ENCODE assay signal across 21 cellular contexts in genomic region chr17:35498429-35499178, GRCh38. TPM values are rescaled to one million over a fixed set of nuclear protein-coding genes. Genes with fewer than 3 reads are reported as not detected.
A peak's percentile ranks its signal among the peaks of the same experiment; 100 is the strongest.
DNase-seq lines count a peak whose midpoint lies in the region; ATAC-seq, FAIRE-seq and TF ChIP-seq lines count a peak whose summit lies in the region.
"Had no signal": no experiment of that assay in that cellular context is flagged by ENCODE, and none has a peak within 500 bp of the region (broad histone marks: within the 10 kb centered on the region; RNA-seq: fewer than 3 reads in every experiment).

No MANE protein-coding gene starts in this region.

- CTCF ChIA-PET in mammary epithelial cell (lab: Charles Lee; ENCODE audit: low non-redundant PET), result no interaction called here

- peaks cover 9 to 44% (median 26%) of the 10 kb centered on the region in 3 donors for H3K36me3 Mint-ChIP-seq in naive thymus-derived CD8-positive, alpha-beta T cell
- H3K36me3 Mint-ChIP-seq in progenitor cell of endocrine pancreas (ENCODE audit: insufficient read depth), result peaks cover 1% of the 10 kb centered on the region

- no peak overlapping the region for H3K4me3 ChIP-seq in mammary epithelial cell (replicated peaks in 1 of 3; ENCODE audit: insufficient read depth in 1 of 3, low read depth in 2 of 3, low read length in 3 of 3)

- no peaks in the 10 kb centered on the region for H3K36me3 ChIP-seq in mammary epithelial cell (ENCODE audit: insufficient read depth, low read length)

- dilution Hi-C loops in mammary epithelial cell (cut with HindIII; ENCODE audit: low sequenced_read_pairs), result loop anchor here (5.0 to 25.0 kb wide), 2 partner anchors 36 to 186 kb away; no protein-coding TSS in a partner anchor

- no peaks in the 10 kb centered on the region for H3K9me3 ChIP-seq in mammary epithelial cell (replicated peaks; ENCODE audit: insufficient read depth, low read length)
- H3K9me3 ChIP-seq: SK-N-SH had no signal

- ATAC-seq in naive thymus-derived CD8-positive, alpha-beta T cell, result peak in 1 of 2 donors; percentile 30

- H4K20me1 ChIP-seq in mammary epithelial cell (ENCODE audit: insufficient read depth, low read length), result no peaks in the 10 kb centered on the region

- no TSS peak for BruUV-seq in mammary epithelial cell (replicated peaks; lab: Mats Ljungman, UMichigan)

- peaks cover 0 to 13% (median 4%) of the 10 kb centered on the region in 9 donors for H3K9me3 Mint-ChIP-seq in naive thymus-derived CD8-positive, alpha-beta T cell
- H3K9me3 Mint-ChIP-seq in progenitor cell of endocrine pancreas (ENCODE audit: low read depth), result peaks cover 8% of the 10 kb centered on the region

- in situ Hi-C loops in mammary epithelial cell (cut with MboI; ENCODE audit: low sequenced_read_pairs in 2 of 2), result no loop called here

- peak overlapping the region; percentile 34 to 78 (median 70) for H3K4me3 Mint-ChIP-seq in naive thymus-derived CD8-positive, alpha-beta T cell
- H3K4me3 Mint-ChIP-seq in progenitor cell of endocrine pancreas (ENCODE audit: low read depth), result no peak overlapping the region
- H3K4me3 Mint-ChIP-seq: activated CD8-positive, alpha-beta T cell treated with anti-CD3 and anti-CD28 coated beads, Interleukin-2, amount 10 ng/mL, durations not matched to agents 7 days and 5 days had no signal

- POLR2A ChIA-PET in naive thymus-derived CD8-positive, alpha-beta T cell (lab: Charles Lee), result interaction anchor here (0.5 to 2.5 kb wide), 3 partner anchors 11 to 150 kb away, joined by 3 to 12 read pairs (median 4); no protein-coding TSS in a partner anchor

- peak overlapping the region in 9 of 10 donors; percentile 35 to 83 (median 70) for H3K27ac Mint-ChIP-seq in naive thymus-derived CD8-positive, alpha-beta T cell
- H3K27ac Mint-ChIP-seq in progenitor cell of endocrine pancreas, result no peak overlapping the region
- H3K27ac Mint-ChIP-seq: CD14-positive monocyte had no signal

- WGBS in mammary epithelial cell (ENCODE audit: low coverage, missing lambda C conversion rate), result 23% methylated on average over 12 of the region's 14 CpGs

- H3K27me3 Mint-ChIP-seq in naive thymus-derived CD8-positive, alpha-beta T cell, result peaks cover 0 to 8% (median 0%) of the 10 kb centered on the region in 5 donors
- peaks cover 68% of the 10 kb centered on the region for H3K27me3 Mint-ChIP-seq in progenitor cell of endocrine pancreas

- intact Hi-C loops in mammary epithelial cell (cut with micrococcal nuclease), result no loop called here

- H3K27me3 ChIP-seq in mammary epithelial cell (ENCODE audit: insufficient read depth, low read length), result peaks cover 37% of the 10 kb centered on the region

- no peak overlapping the region for H3K9ac ChIP-seq in mammary epithelial cell (ENCODE audit: insufficient read depth, low read length)
- H3K9ac ChIP-seq: parathyroid adenoma, SK-N-SH had no signal

- peak overlapping the region; percentile 54 for H2AFZ ChIP-seq in mammary epithelial cell (ENCODE audit: low read depth, low read length)
- H2AFZ ChIP-seq: parathyroid adenoma had no signal

- DNase-seq in NCI-H748 (lab: John Stamatoyannopoulos, UW; ENCODE audit: unreplicated experiment) (peak; percentile 6), NCI-H748 treated with DMSO at 0.1 percent for 48 hours (lab: John Stamatoyannopoulos, UW) (no peak), GM19239 (ENCODE audit: insufficient read length, low spot score) (no peak), mammary epithelial cell (no peak), progenitor cell of endocrine pancreas (ENCODE audit: low spot score, unreplicated experiment) (no peak), kidney glomerular epithelial cell (lab: John Stamatoyannopoulos, UW) (no peak), occipital lobe (lab: John Stamatoyannopoulos, UW) (no peak)
- no peak for DNase-seq in naive thymus-derived CD8-positive, alpha-beta T cell
- DNase-seq: activated CD8-positive, alpha-beta T cell treated with anti-CD3 and anti-CD28 coated beads, Interleukin-2, amount 10 ng/mL, durations not matched to agents 7 days and 5 days; activated gamma-delta T cell treated with Interleukin-2 at 50 U/mL for 16 hours; NCI-H146; OCI-M1 had no signal

- no peak overlapping the region for H3K4me2 ChIP-seq in mammary epithelial cell (ENCODE audit: insufficient read depth, low read depth, low read length)
- H3K4me2 ChIP-seq: SK-N-SH had no signal

- no peak for TF ChIP-seq CTCF in mammary epithelial cell (conservative IDR thresholded peaks at IDR 0.05 in 1 of 2, IDR thresholded peaks at IDR 0.05 in 1 of 2; ENCODE audit: extremely low read depth in 1 of 2, insufficient read depth in 1 of 2, low read depth in 1 of 2, low read length in 2 of 2)
- TF ChIP-seq CTCF in progenitor cell of endocrine pancreas (IDR thresholded peaks at IDR 0.05; ENCODE audit: unreplicated experiment), result no peak

- no peaks in the 10 kb centered on the region for H3K4me1 ChIP-seq in mammary epithelial cell (ENCODE audit: insufficient read depth, low read length)
- H3K4me1 ChIP-seq: parathyroid adenoma had no signal

- peaks cover 38 to 81% (median 68%) of the 10 kb centered on the region in 4 donors for H3K4me1 Mint-ChIP-seq in naive thymus-derived CD8-positive, alpha-beta T cell
- H3K4me1 Mint-ChIP-seq in progenitor cell of endocrine pancreas (ENCODE audit: low read depth), result no peaks in the 10 kb centered on the region

- H3K27ac ChIP-seq in mammary epithelial cell (ENCODE audit: insufficient read depth, low read depth, low read length), result no peak overlapping the region
- H3K27ac ChIP-seq: 22Rv1, parathyroid adenoma had no signal

- no peaks in the 10 kb centered on the region for H3K79me2 ChIP-seq in mammary epithelial cell (ENCODE audit: insufficient read depth, low read length)
- H3K79me2 ChIP-seq: parathyroid adenoma had no signal

- peak; percentile 52 for FAIRE-seq in GM19239 (lab: Jason Lieb, UNC)
- FAIRE-seq: bronchial epithelial cell, endometrium, keratinocyte had no signal

RNA-seq across cellular contexts. Expression of gene SLFN12L, which starts 38.9 kb away (rescaled TPM):
- total RNA-seq in mammary epithelial cell, result under 1 TPM; 0.12 to 0.17 TPM
- polyA plus RNA-seq in mammary epithelial cell, result 0.05 TPM
- not detected for polyA minus RNA-seq in mammary epithelial cell
- total RNA-seq in naive thymus-derived CD8-positive, alpha-beta T cell, result 10 to 100 TPM; 44.7 to 51.1 TPM
- 10 to 100 TPM in 2 of 3 donors, 1 to 10 TPM in 1; 9.6 to 12.3 (median 10.9) TPM for polyA plus RNA-seq in naive thymus-derived CD8-positive, alpha-beta T cell
- not detected in 2 replicates for total RNA-seq in progenitor cell of endocrine pancreas
- not detected for total RNA-seq in occipital lobe
- total RNA-seq: LHCN-M2, NCI-H460 had no signal
- polyA plus RNA-seq: SK-N-SH had no signal

RNA-seq across cellular contexts. Expression of gene SLFN13, which starts 50.0 kb away (rescaled TPM):
- total RNA-seq in mammary epithelial cell, result 10 to 100 TPM in 1 of 2 donors, 1 to 10 TPM in 1; 8.6 to 10.3 TPM
- polyA plus RNA-seq in mammary epithelial cell, result 7.3 TPM
- 27.1 TPM for polyA minus RNA-seq in mammary epithelial cell
- total RNA-seq in naive thymus-derived CD8-positive, alpha-beta T cell, result 10 to 100 TPM; 15.9 to 17.0 TPM
- 1 to 10 TPM; 3.2 to 9.5 (median 3.4) TPM for polyA plus RNA-seq in naive thymus-derived CD8-positive, alpha-beta T cell
- total RNA-seq in progenitor cell of endocrine pancreas, result 32.4 and 33.6 TPM in 2 replicates
- total RNA-seq in occipital lobe, result 0.31 TPM

Comparison
In these comparisons a context has a peak if more than half of its experiments do, and no peak if none do; other contexts are left out.
1. RNA of gene SLFN12L, which starts 38.9 kb away (total RNA-seq): 44.7 to 51.1 TPM in naive thymus-derived CD8-positive, alpha-beta T cell; not detected in progenitor cell of endocrine pancreas, 0.12 to 0.17 TPM in mammary epithelial cell and not detected in occipital lobe (single experiment); every median in the first group is over 10 times any median in the second.